In the genomic region with DNA sequence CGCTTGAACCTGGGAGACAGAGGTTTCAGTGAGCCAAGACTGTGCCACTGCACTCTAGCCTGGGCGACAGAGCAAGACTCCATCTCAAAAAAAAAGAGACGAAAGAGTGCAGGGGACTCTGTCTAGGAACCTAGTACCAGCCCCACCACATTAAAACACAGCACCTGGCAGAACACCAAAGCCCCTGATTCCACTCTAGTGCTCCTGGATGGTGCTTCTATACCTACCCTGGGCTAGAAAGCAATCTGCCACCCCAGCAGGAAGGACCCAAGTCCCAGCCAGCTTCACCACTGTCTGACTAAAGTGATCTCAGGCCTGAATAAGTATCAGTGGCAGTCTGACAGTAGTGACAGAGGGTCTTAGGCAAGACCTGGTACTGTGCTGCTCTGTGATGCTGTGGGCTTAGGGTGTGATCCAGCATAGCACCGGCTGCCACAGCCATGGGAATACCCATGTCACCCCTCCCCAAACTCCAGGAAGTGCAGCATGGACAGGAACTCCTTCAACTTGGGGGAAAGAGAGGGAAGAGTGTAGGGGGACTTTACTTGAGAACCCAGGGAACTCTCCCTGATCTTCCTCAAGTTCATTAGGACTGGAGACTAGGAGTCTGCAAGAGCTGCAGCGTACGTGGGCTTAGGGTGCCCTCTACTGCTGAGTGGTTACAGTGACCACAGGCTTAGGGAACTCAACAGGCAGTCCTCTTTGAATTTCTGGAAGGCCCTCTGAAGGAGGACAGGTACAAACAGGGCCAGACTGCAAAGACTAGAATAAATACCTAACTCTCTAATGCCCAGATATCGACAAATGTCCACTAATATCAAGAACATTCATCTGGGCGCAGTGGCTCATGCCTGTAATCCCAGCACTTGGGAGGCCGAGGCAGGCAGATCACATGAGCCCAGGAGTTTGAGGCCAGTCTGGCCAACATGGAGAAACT, we compare ENCODE assay signal across 1 cellular context.
TF ChIP-seq lines count a peak whose summit lies in the region.

No MANE protein-coding gene starts in this region.

TF ChIP-seq in GM23338, 12 proteins besides CTCF, POLR2A, EP300 and RAD21 (continued from another document):
- TF ChIP-seq ZNF462 (CRISPR knock-in tag; IDR thresholded peaks at IDR 0.05) (no peak), NANOG (IDR thresholded peaks at IDR 0.05; ENCODE audit: borderline replicate concordance) (no peak), EZH2phosphoT487 (IDR thresholded peaks at IDR 0.05; ENCODE audit: unreplicated experiment) (no peak), POLR2AphosphoS5 (IDR thresholded peaks at IDR 0.05; ENCODE audit: low read depth) (no peak), ZNF331 (CRISPR knock-in tag; IDR thresholded peaks at IDR 0.05; ENCODE audit: low read depth) (no peak), CREB1 (CRISPR knock-in tag; IDR thresholded peaks at IDR 0.05; ENCODE audit: low read depth) (no peak)
- TF ChIP-seq, protein P1, sequence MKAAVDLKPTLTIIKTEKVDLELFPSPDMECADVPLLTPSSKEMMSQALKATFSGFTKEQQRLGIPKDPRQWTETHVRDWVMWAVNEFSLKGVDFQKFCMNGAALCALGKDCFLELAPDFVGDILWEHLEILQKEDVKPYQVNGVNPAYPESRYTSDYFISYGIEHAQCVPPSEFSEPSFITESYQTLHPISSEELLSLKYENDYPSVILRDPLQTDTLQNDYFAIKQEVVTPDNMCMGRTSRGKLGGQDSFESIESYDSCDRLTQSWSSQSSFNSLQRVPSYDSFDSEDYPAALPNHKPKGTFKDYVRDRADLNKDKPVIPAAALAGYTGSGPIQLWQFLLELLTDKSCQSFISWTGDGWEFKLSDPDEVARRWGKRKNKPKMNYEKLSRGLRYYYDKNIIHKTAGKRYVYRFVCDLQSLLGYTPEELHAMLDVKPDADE (IDR thresholded peaks at IDR 0.05) = no peak
